8 cellular contexts compared by ENCODE assay signal in genomic region chr16:4426021-4426684, GRCh38. TPM values are rescaled to one million over a fixed set of nuclear protein-coding genes. Genes with fewer than 3 reads are reported as not detected.
A peak's percentile ranks its signal among the peaks of the same experiment; 100 is the strongest.
DNase-seq lines count a peak whose midpoint lies in the region; ATAC-seq and TF ChIP-seq lines count a peak whose summit lies in the region.

No MANE protein-coding gene starts in this region.

- WGBS in adrenal gland, 4 donors = 2 to 4% (median 3%) methylated on average over 17 to 31 of the region's 31 CpGs
- WGBS in testis, 2 donors = 2 to 3% methylated on average over 18 to 31 of the region's 31 CpGs

- TF ChIP-seq CTCF in adrenal gland (IDR thresholded peaks at IDR 0.05) = no peak
- TF ChIP-seq CTCF in testis (IDR thresholded peaks at IDR 0.05) = no peak

- ATAC-seq in GM21360 (IDR thresholded peaks at IDR 0.05; ENCODE audit: unreplicated experiment) (peak; percentile 36), HG03571 (IDR thresholded peaks at IDR 0.05; ENCODE audit: unreplicated experiment) (peak; percentile 18)

- peaks cover 0 to under 1% of the 10 kb centered on the region in 2 donors for H3K36me3 ChIP-seq in adrenal gland (replicated peaks in 1 of 2)
- H3K36me3 ChIP-seq in testis (ENCODE audit: low read depth, missing control alignments) = no peaks in the 10 kb centered on the region

- H3K9me3 ChIP-seq in adrenal gland (replicated peaks in 1 of 3) (no peaks in the 10 kb centered on the region), testis (no peaks in the 10 kb centered on the region)

- H3K4me1 ChIP-seq in adrenal gland (replicated peaks in 1 of 2) = peaks cover 18 to 19% of the 10 kb centered on the region in 2 donors
- peaks cover 10% of the 10 kb centered on the region for H3K4me1 ChIP-seq in testis

- TF ChIP-seq POLR2A in adrenal gland (IDR thresholded peaks at IDR 0.05) (no peak), testis (IDR thresholded peaks at IDR 0.05) (no peak)

- H3K4me3 ChIP-seq in adrenal gland (peak overlapping the region; percentile 54 to 72 (median 70)), testis (peak overlapping the region; percentile 88 to 90)

- H3K27me3 ChIP-seq in adrenal gland (no peaks in the 10 kb centered on the region), layer of hippocampus (ENCODE audit: control insufficient read depth, insufficient read depth, low read length) (no peaks in the 10 kb centered on the region), testis (no peaks in the 10 kb centered on the region)

- intact Hi-C loops in adrenal gland (cut with DNase I) = no loop called here
- intact Hi-C loops in testis (cut with DNase I; ENCODE audit: low total_unique reads) = no loop called here

- DNase-seq in ELR (ENCODE audit: low read depth) = peak; percentile 37
- DNase-seq in adrenal gland = peak in 1 of 7 donors; percentile 30
- DNase-seq in testis = no peak
- DNase-seq in nucleus accumbens (lab: John Stamatoyannopoulos, UW) = no peak
- no peak for DNase-seq in central memory CD4-positive, alpha-beta T cell

- H3K27ac ChIP-seq in adrenal gland = peak overlapping the region; percentile 77 to 98 (median 96)
- peak overlapping the region; percentile 99 for H3K27ac ChIP-seq in layer of hippocampus (ENCODE audit: low read depth, low read length)
- H3K27ac ChIP-seq in testis = peak overlapping the region; percentile 97 to 98

RNA-seq across cellular contexts. Expression of gene DNAJA3, which starts 0.5 kb away (rescaled TPM):
- total RNA-seq in adrenal gland (100 to 1,000 TPM in 2 of 8 donors, 10 to 100 TPM in 6; 55.0 to 122 (median 76.5) TPM), testis (10 to 100 TPM; 80.2 to 88.3 TPM)
- polyA plus RNA-seq in adrenal gland (100 to 1,000 TPM in 1 of 3 donors, 10 to 100 TPM in 2; 21.9 to 166 (median 25.6) TPM), testis (ENCODE audit: insufficient read depth, low read depth, low replicate concordance) (56.0 TPM)

RNA-seq across cellular contexts. Expression of gene CORO7, which starts 9.8 kb away (rescaled TPM):
- 10 to 100 TPM; 23.0 to 56.5 (median 35.8) TPM for total RNA-seq in adrenal gland
- polyA plus RNA-seq in adrenal gland = 10 to 100 TPM in 2 of 3 donors, 1 to 10 TPM in 1; 4.3 to 61.0 (median 27.9) TPM
- total RNA-seq in testis = 100 to 1,000 TPM; 126 to 147 TPM
- 71.5 TPM for polyA plus RNA-seq in testis (ENCODE audit: insufficient read depth, low read depth, low replicate concordance)

RNA-seq across cellular contexts. Expression of gene NMRAL1, which starts 48.3 kb away (rescaled TPM):
- total RNA-seq in adrenal gland (100 to 1,000 TPM in 1 of 8 donors, 10 to 100 TPM in 7; 51.3 to 104 (median 69.9) TPM), testis (10 to 100 TPM; 24.3 to 31.7 TPM)
- polyA plus RNA-seq in adrenal gland (100 to 1,000 TPM in 2 of 3 donors, 10 to 100 TPM in 1; 35.0 to 139 (median 126) TPM), testis (ENCODE audit: insufficient read depth, low read depth, low replicate concordance) (27.7 TPM)

RNA-seq across cellular contexts. Expression of gene HMOX2, which starts 50.0 kb away (rescaled TPM):
- total RNA-seq in adrenal gland (100 to 1,000 TPM in 1 of 8 donors, 10 to 100 TPM in 7; 46.0 to 113 (median 65.6) TPM), testis (10 to 100 TPM; 67.3 to 92.0 TPM)
- polyA plus RNA-seq in adrenal gland (100 to 1,000 TPM in 1 of 3 donors, 10 to 100 TPM in 2; 36.1 to 114 (median 39.0) TPM), testis (ENCODE audit: insufficient read depth, low read depth, low replicate concordance) (216 TPM)

RNA-seq across cellular contexts. Expression of gene VASN, which starts 54.5 kb away (rescaled TPM):
- total RNA-seq in adrenal gland = 10 to 100 TPM; 16.1 to 44.7 (median 27.4) TPM
- 10 to 100 TPM in 2 of 3 donors, under 1 TPM in 1; 0.77 to 23.9 (median 15.5) TPM for polyA plus RNA-seq in adrenal gland
- total RNA-seq in testis = 100 to 1,000 TPM; 103 to 125 TPM
- polyA plus RNA-seq in testis (ENCODE audit: insufficient read depth, low read depth, low replicate concordance) = 33.9 TPM
